21 cellular contexts compared by ENCODE assay signal in genomic region chr16:1946495-1947368, GRCh38. TPM values are rescaled to one million over a fixed set of nuclear protein-coding genes. Genes with fewer than 3 reads are reported as not detected.
DNase-seq lines count a peak whose midpoint lies in the region; ATAC-seq, FAIRE-seq and TF ChIP-seq lines count a peak whose summit lies in the region.
"Had no signal": no experiment of that assay in that cellular context is flagged by ENCODE, and none has a peak within 500 bp of the region (broad histone marks: within the 10 kb centered on the region; RNA-seq: fewer than 3 reads in every experiment).

No MANE protein-coding gene starts in this region.

- no peak for TF ChIP-seq RAD21 in K562 (CRISPR knock-in tag; conservative IDR thresholded peaks at IDR 0.05 in 1 of 2, IDR thresholded peaks at IDR 0.05 in 1 of 2)

- H3K4me1 ChIP-seq in heart right ventricle (peaks cover 9 to 33% (median 21%) of the 10 kb centered on the region in 9 donors), K562 (replicated peaks in 1 of 2; ENCODE audit: control insufficient read depth in 2 of 2, insufficient read depth in 2 of 2, low read length in 2 of 2) (peaks cover 22 to 65% of the 10 kb centered on the region in 2 experiments), lower lobe of right lung (peaks cover 9% of the 10 kb centered on the region)

- no peaks in the 10 kb centered on the region for H3K9me3 ChIP-seq in heart right ventricle
- no peaks in the 10 kb centered on the region for H3K9me3 ChIP-seq in K562 (replicated peaks; ENCODE audit: control insufficient read depth, insufficient read depth, low read depth, low read length)
- no peaks in the 10 kb centered on the region for H3K9me3 ChIP-seq in lower lobe of right lung

- peak overlapping the region in 1 of 2 experiments; percentile 48; a peak in 1 of 4 replicates for H3K9ac ChIP-seq in K562 (ENCODE audit: insufficient read depth in 1 of 2, low read depth in 2 of 2, low read length in 2 of 2)
- H3K9ac ChIP-seq: KMS-11 had no signal

- intact Hi-C loops in Right ventricle myocardium superior (cut with DNase I) (no loop called here), heart right ventricle (cut with DNase I) (no loop called here), K562 (cut with micrococcal nuclease) (no loop called here), lower lobe of right lung (cut with DNase I) (no loop called here)

- ATAC-seq in Right ventricle myocardium superior (ENCODE audit: poor library complexity) (no peak), heart right ventricle (no peak), K562 (no peak), lower lobe of right lung (no peak)

- BruUV-seq in K562 (replicated peaks; lab: Mats Ljungman, UMichigan): no TSS peak

- no peak overlapping the region for H3K4me2 ChIP-seq in K562 (ENCODE audit: insufficient read depth, low read length)
- H3K4me2 ChIP-seq: KMS-11 had no signal

- H3K27me3 ChIP-seq in heart right ventricle (no peaks in the 10 kb centered on the region), K562 (ENCODE audit: control insufficient read depth in 2 of 2, insufficient read depth in 2 of 2, low read length in 2 of 2) (no peaks in the 10 kb centered on the region), lower lobe of right lung (ENCODE audit: low read depth) (no peaks in the 10 kb centered on the region)

- WGBS in heart right ventricle, 2 donors: 79 to 84% methylated on average over 38 of the region's 38 CpGs
- whole genome bisulfite sequencing in K562 (ENCODE audit: insufficient coverage, low coverage, missing lambda C conversion rate): 83% methylated on average over 31 of the region's 38 CpGs

- peak overlapping the region in 2 of 10 donors; percentile 10 to 26 for H3K27ac ChIP-seq in heart right ventricle
- no peak overlapping the region for H3K27ac ChIP-seq in K562 (ENCODE audit: extremely low read depth, low read depth, low read length)
- no peak overlapping the region for H3K27ac ChIP-seq in lower lobe of right lung
- H3K27ac ChIP-seq: KMS-11 had no signal

- peaks cover 1% of the 10 kb centered on the region for H4K20me1 ChIP-seq in K562 (replicated peaks; ENCODE audit: control insufficient read depth, insufficient read depth, low read length)

- TF ChIP-seq POLR2A in K562 (conservative IDR thresholded peaks at IDR 0.05): no peak

- in situ Hi-C loops in K562 (cut with MboI): no loop called here

- H3K79me2 ChIP-seq in K562 (ENCODE audit: control insufficient read depth, insufficient read depth, low read length): peaks cover 11% of the 10 kb centered on the region

- CTCF ChIA-PET in K562 (lab: Yijun Ruan, JAX; ENCODE audit: low intra/inter-chr PET ratio): no interaction called here

- POLR2A ChIA-PET in K562 (lab: Yijun Ruan, JAX): interaction anchor here (0.5 to 2.9 kb wide), 6 partner anchors 14 to 1926 kb away, joined by 3 to 27 read pairs (median 4); partner anchors contain the start of genes RPS2 and TRAF7

- FAIRE-seq in K562 (lab: Jason Lieb, UNC): no peak
- FAIRE-seq: D721Med had no signal

- H2AFZ ChIP-seq in K562 (ENCODE audit: low read depth, low read length): no peak overlapping the region

- no peak for TF ChIP-seq EP300 in K562 (IDR thresholded peaks at IDR 0.05; ENCODE audit: low read length)

- peaks cover under 1% of the 10 kb centered on the region for H3K9me1 ChIP-seq in K562 (ENCODE audit: control insufficient read depth, insufficient read depth, low read length)

- DNase-seq in Right ventricle myocardium superior: peak; percentile 39
- no peak for DNase-seq in heart right ventricle
- no peak for DNase-seq in K562 (ENCODE audit: extremely low read depth in 1 of 4, low spot score in 3 of 4)
- peak; percentile 40 for DNase-seq in lower lobe of right lung
- DNase-seq in ureter (ENCODE audit: low spot score): peak; percentile 39
- DNase-seq in NAMALWA (ENCODE audit: low spot score): no peak
- no peak for DNase-seq in NK-92 (lab: John Stamatoyannopoulos, UW; ENCODE audit: unreplicated experiment)
- no peak for DNase-seq in effector CD4-positive, alpha-beta T cell
- DNase-seq: 8988T; CD4-positive, alpha-beta memory T cell; DMS79; NCI-H1092; NCI-H146; NCI-H2081 treated with DMSO at 0.1 percent for 48 hours; NCI-H524 had no signal

- TF ChIP-seq CTCF in heart right ventricle (IDR thresholded peaks at IDR 0.05) (no peak), K562 (IDR thresholded peaks at IDR 0.05 in 2 of 3, conservative IDR thresholded peaks at IDR 0.05 in 1 of 3; ENCODE audit: insufficient read depth in 2 of 3, low read depth in 1 of 3, low read length in 3 of 3) (no peak), lower lobe of right lung (IDR thresholded peaks at IDR 0.05) (no peak)

- H3K4me3 ChIP-seq in heart right ventricle (no peak overlapping the region), K562 (no peak overlapping the region), lower lobe of right lung (no peak overlapping the region)

- H3K36me3 ChIP-seq in heart right ventricle (peaks cover 0 to 3% (median 0%) of the 10 kb centered on the region in 9 donors), K562 (ENCODE audit: control insufficient read depth, insufficient read depth, low read length) (no peaks in the 10 kb centered on the region), lower lobe of right lung (no peaks in the 10 kb centered on the region)

RNA-seq across cellular contexts. Expression of gene MSRB1, which starts 3.7 kb away (rescaled TPM):
- total RNA-seq in Right ventricle myocardium superior (22.8 TPM), heart right ventricle (10 to 100 TPM; 24.6 to 53.7 (median 34.3) TPM), K562 (2014; rRNA removed) (21.3 and 24.6 TPM in 2 replicates), K562 (2014; rRNA removed; fragmentation: Illumina TruSeq; extraction: Trizol) (7.6 and 10.0 TPM in 2 replicates), K562 (2015; rRNA removed; fragmentation: Illumina TruSeq; extraction: Trizol) (22.6 and 25.7 TPM in 2 replicates), K562 (2021) (28.6 and 29.5 TPM in 2 replicates), lower lobe of right lung (35.1 TPM), ureter (27.2 TPM)
- polyA plus RNA-seq in heart right ventricle (10 to 100 TPM; 41.4 to 82.2 TPM), K562 (2011; rRNA removed) (33.7 and 38.5 TPM in 2 replicates), K562 (2014; fragmentation: Illumina TruSeq; extraction: Trizol) (30.7 and 32.4 TPM in 2 replicates), K562 (2014; fragmentation: Nextera tagmentation; extraction: Ambion mirVana) (10 to 100 TPM in 1 of 2 experiments, 1 to 10 TPM in 1; 5.4 to 15.3 TPM), K562 (2014; rRNA removed) (31.8 and 39.6 TPM in 2 replicates)
- 12.4 and 30.9 TPM in 2 replicates for total RNA-seq in K562 (2011; cell fraction: chromatin; rRNA removed; ENCODE audit: low replicate concordance)
- 33.7 and 34.3 TPM in 2 replicates for total RNA-seq in K562 (2011; cell fraction: nucleolus; rRNA removed)
- total RNA-seq in K562 (2011; cell fraction: nucleoplasm; rRNA removed): 21.2 and 21.5 TPM in 2 replicates
- 47.8 and 79.5 TPM in 2 replicates for polyA plus RNA-seq in K562 (2011; cell fraction: cytosol; rRNA removed)
- 23.0 and 23.2 TPM in 2 replicates for polyA plus RNA-seq in K562 (2011; cell fraction: nucleus; rRNA removed)
- 41.0 and 47.9 TPM in 2 replicates for polyA plus RNA-seq in K562 (2012)
- polyA minus RNA-seq in K562 (2011; rRNA and poly(A)+ RNA removed): 18.6 and 23.6 TPM in 2 replicates
- polyA minus RNA-seq in K562 (2011; cell fraction: cytosol; rRNA and poly(A)+ RNA removed): 15.5 and 22.4 TPM in 2 replicates
- polyA minus RNA-seq in K562 (2011; cell fraction: nucleus; rRNA and poly(A)+ RNA removed): 13.5 and 23.2 TPM in 2 replicates

RNA-seq across cellular contexts. Expression of gene RPL3L, which starts 7.8 kb away (rescaled TPM):
- total RNA-seq in Right ventricle myocardium superior (304 TPM), heart right ventricle (100 to 1,000 TPM; 173 to 282 (median 254) TPM), K562 (2014; rRNA removed) (0.33 TPM in 1 of 2 replicates, not detected in the other), K562 (2014; rRNA removed; fragmentation: Illumina TruSeq; extraction: Trizol) (0.58 and 0.64 TPM in 2 replicates), K562 (2015; rRNA removed; fragmentation: Illumina TruSeq; extraction: Trizol) (0.38 and 0.51 TPM in 2 replicates), K562 (2021) (0.58 and 0.86 TPM in 2 replicates), lower lobe of right lung (not detected), ureter (not detected)
- polyA plus RNA-seq in heart right ventricle (100 to 1,000 TPM; 124 to 164 TPM), K562 (2011; rRNA removed) (0.09 and 0.11 TPM in 2 replicates), K562 (2014; fragmentation: Illumina TruSeq; extraction: Trizol) (0.10 TPM in 1 of 2 replicates, not detected in the other), K562 (2014; fragmentation: Nextera tagmentation; extraction: Ambion mirVana) (under 1 TPM; 0.04 TPM), K562 (2014; rRNA removed) (0.08 TPM in 1 of 2 replicates, not detected in the other)
- 0.58 TPM in 1 of 2 replicates, not detected in the other for total RNA-seq in K562 (2011; cell fraction: chromatin; rRNA removed; ENCODE audit: low replicate concordance)
- total RNA-seq in K562 (2011; cell fraction: nucleolus; rRNA removed): 1.6 and 1.8 TPM in 2 replicates
- total RNA-seq in K562 (2011; cell fraction: nucleoplasm; rRNA removed): 1.4 TPM in 1 of 2 replicates, not detected in the other
- 0.03 TPM in 1 of 2 replicates, not detected in the other for polyA plus RNA-seq in K562 (2011; cell fraction: cytosol; rRNA removed)
- 0.64 and 0.84 TPM in 2 replicates for polyA plus RNA-seq in K562 (2011; cell fraction: nucleus; rRNA removed)
- 0.13 and 0.24 TPM in 2 replicates for polyA plus RNA-seq in K562 (2012)
- polyA minus RNA-seq in K562 (2011; rRNA and poly(A)+ RNA removed): 0.49 and 0.60 TPM in 2 replicates
- not detected in 2 replicates for polyA minus RNA-seq in K562 (2011; cell fraction: cytosol; rRNA and poly(A)+ RNA removed)
- polyA minus RNA-seq in K562 (2011; cell fraction: nucleus; rRNA and poly(A)+ RNA removed): 1.8 and 1.9 TPM in 2 replicates
- total RNA-seq: CD4-positive, alpha-beta memory T cell; MCF 10A; RPMI7951; SK-MEL-5 had no signal
- polyA plus RNA-seq: BJ; CD4-positive, alpha-beta memory T cell had no signal

RNA-seq across cellular contexts. Expression of gene NDUFB10, which starts 12.6 kb away (rescaled TPM):
- total RNA-seq in Right ventricle myocardium superior: 723 TPM
- 100 to 1,000 TPM; 375 to 755 (median 559) TPM for total RNA-seq in heart right ventricle
- 1,000 to 10,000 TPM in 1 of 2 donors, 100 to 1,000 TPM in 1; 824 to 1,046 TPM for polyA plus RNA-seq in heart right ventricle
- total RNA-seq in K562 (2011; cell fraction: chromatin; rRNA removed; ENCODE audit: low replicate concordance): 23.1 and 36.2 TPM in 2 replicates
- 30.7 and 34.7 TPM in 2 replicates for total RNA-seq in K562 (2011; cell fraction: nucleolus; rRNA removed)
- total RNA-seq in K562 (2011; cell fraction: nucleoplasm; rRNA removed): 29.8 and 36.9 TPM in 2 replicates
- total RNA-seq in K562 (2014; rRNA removed): 527 and 595 TPM in 2 replicates
- 134 and 149 TPM in 2 replicates for total RNA-seq in K562 (2014; rRNA removed; fragmentation: Illumina TruSeq; extraction: Trizol)
- 228 and 241 TPM in 2 replicates for total RNA-seq in K562 (2015; rRNA removed; fragmentation: Illumina TruSeq; extraction: Trizol)
- total RNA-seq in K562 (2021): 239 and 265 TPM in 2 replicates
- polyA plus RNA-seq in K562 (2011; rRNA removed): 69.3 and 98.6 TPM in 2 replicates
- 131 and 284 TPM in 2 replicates for polyA plus RNA-seq in K562 (2011; cell fraction: cytosol; rRNA removed)
- polyA plus RNA-seq in K562 (2011; cell fraction: nucleus; rRNA removed): 120 and 169 TPM in 2 replicates
- polyA plus RNA-seq in K562 (2012): 158 and 278 TPM in 2 replicates
- 161 and 217 TPM in 2 replicates for polyA plus RNA-seq in K562 (2014; fragmentation: Illumina TruSeq; extraction: Trizol)
- polyA plus RNA-seq in K562 (2014; fragmentation: Nextera tagmentation; extraction: Ambion mirVana): 100 to 1,000 TPM in 1 of 2 experiments, 10 to 100 TPM in 1; 81.5 to 101 TPM
- 294 and 372 TPM in 2 replicates for polyA plus RNA-seq in K562 (2014; rRNA removed)
- polyA minus RNA-seq in K562 (2011; rRNA and poly(A)+ RNA removed): 104 and 114 TPM in 2 replicates
- polyA minus RNA-seq in K562 (2011; cell fraction: cytosol; rRNA and poly(A)+ RNA removed): 172 and 191 TPM in 2 replicates
- 14.4 and 25.9 TPM in 2 replicates for polyA minus RNA-seq in K562 (2011; cell fraction: nucleus; rRNA and poly(A)+ RNA removed)
- total RNA-seq in lower lobe of right lung: 85.8 TPM
- total RNA-seq in ureter: 97.5 TPM

RNA-seq across cellular contexts. Expression of gene RPS2, which starts 17.9 kb away (rescaled TPM):
- total RNA-seq in Right ventricle myocardium superior (770 TPM), heart right ventricle (1,000 to 10,000 TPM in 3 of 10 donors, 100 to 1,000 TPM in 7; 691 to 1,555 (median 813) TPM), K562 (2014; rRNA removed) (4,179 and 5,605 TPM in 2 replicates), K562 (2014; rRNA removed; fragmentation: Illumina TruSeq; extraction: Trizol) (1,866 and 2,148 TPM in 2 replicates), K562 (2015; rRNA removed; fragmentation: Illumina TruSeq; extraction: Trizol) (3,793 and 3,917 TPM in 2 replicates), K562 (2021) (4,794 and 4,832 TPM in 2 replicates), lower lobe of right lung (1,721 TPM), ureter (2,737 TPM)
- polyA plus RNA-seq in heart right ventricle (1,000 to 10,000 TPM; 1,955 to 3,593 TPM), K562 (2011; rRNA removed) (4,170 and 6,521 TPM in 2 replicates), K562 (2014; fragmentation: Illumina TruSeq; extraction: Trizol) (3,709 and 6,295 TPM in 2 replicates), K562 (2014; fragmentation: Nextera tagmentation; extraction: Ambion mirVana) (1,000 to 10,000 TPM in 1 of 2 experiments, 100 to 1,000 TPM in 1; 834 to 1,305 TPM), K562 (2014; rRNA removed) (4,774 and 5,288 TPM in 2 replicates)
- 390 and 1,103 TPM in 2 replicates for total RNA-seq in K562 (2011; cell fraction: chromatin; rRNA removed; ENCODE audit: low replicate concordance)
- total RNA-seq in K562 (2011; cell fraction: nucleolus; rRNA removed): 1,659 and 1,855 TPM in 2 replicates
- total RNA-seq in K562 (2011; cell fraction: nucleoplasm; rRNA removed): 1,433 and 3,279 TPM in 2 replicates
- 12,880 and 20,303 TPM in 2 replicates for polyA plus RNA-seq in K562 (2011; cell fraction: cytosol; rRNA removed)
- 3,908 and 4,185 TPM in 2 replicates for polyA plus RNA-seq in K562 (2011; cell fraction: nucleus; rRNA removed)
- 4,897 and 8,104 TPM in 2 replicates for polyA plus RNA-seq in K562 (2012)
- 2,028 and 2,480 TPM in 2 replicates for polyA minus RNA-seq in K562 (2011; rRNA and poly(A)+ RNA removed)
- 3,586 and 4,552 TPM in 2 replicates for polyA minus RNA-seq in K562 (2011; cell fraction: cytosol; rRNA and poly(A)+ RNA removed)
- polyA minus RNA-seq in K562 (2011; cell fraction: nucleus; rRNA and poly(A)+ RNA removed): 605 and 1,049 TPM in 2 replicates

RNA-seq across cellular contexts. Expression of gene RNF151, which starts 19.9 kb away (rescaled TPM):
- not detected for total RNA-seq in Right ventricle myocardium superior
- total RNA-seq in heart right ventricle: not detected
- polyA plus RNA-seq in heart right ventricle: not detected
- 0.44 TPM in 1 of 2 replicates, not detected in the other for total RNA-seq in K562 (2011; cell fraction: chromatin; rRNA removed; ENCODE audit: low replicate concordance)
- 0.79 TPM in 1 of 2 replicates, not detected in the other for total RNA-seq in K562 (2011; cell fraction: nucleolus; rRNA removed)
- total RNA-seq in K562 (2011; cell fraction: nucleoplasm; rRNA removed): not detected in 2 replicates
- total RNA-seq in K562 (2014; rRNA removed): not detected in 2 replicates
- total RNA-seq in K562 (2014; rRNA removed; fragmentation: Illumina TruSeq; extraction: Trizol): not detected in 2 replicates
- not detected in 2 replicates for total RNA-seq in K562 (2015; rRNA removed; fragmentation: Illumina TruSeq; extraction: Trizol)
- not detected in 2 replicates for total RNA-seq in K562 (2021)
- not detected in 2 replicates for polyA plus RNA-seq in K562 (2011; rRNA removed)
- polyA plus RNA-seq in K562 (2011; cell fraction: cytosol; rRNA removed): 0.10 and 0.13 TPM in 2 replicates
- 0.21 TPM in 1 of 2 replicates, not detected in the other for polyA plus RNA-seq in K562 (2011; cell fraction: nucleus; rRNA removed)
- polyA plus RNA-seq in K562 (2012): not detected in 2 replicates
- polyA plus RNA-seq in K562 (2014; fragmentation: Illumina TruSeq; extraction: Trizol): not detected in 2 replicates
- not detected for polyA plus RNA-seq in K562 (2014; fragmentation: Nextera tagmentation; extraction: Ambion mirVana)
- polyA plus RNA-seq in K562 (2014; rRNA removed): not detected in 2 replicates
- not detected in 2 replicates for polyA minus RNA-seq in K562 (2011; rRNA and poly(A)+ RNA removed)
- not detected in 2 replicates for polyA minus RNA-seq in K562 (2011; cell fraction: cytosol; rRNA and poly(A)+ RNA removed)
- polyA minus RNA-seq in K562 (2011; cell fraction: nucleus; rRNA and poly(A)+ RNA removed): not detected in 2 replicates
- not detected for total RNA-seq in lower lobe of right lung
- not detected for total RNA-seq in ureter
- total RNA-seq: CD4-positive, alpha-beta memory T cell; MCF 10A; RPMI7951; SK-MEL-5 had no signal
- polyA plus RNA-seq: BJ; CD4-positive, alpha-beta memory T cell had no signal

Comparison
In these comparisons a context has a peak if more than half of its experiments do, and no peak if none do; other contexts are left out.
1. DNase-seq: peak in Right ventricle myocardium superior (single experiment), lower lobe of right lung (single experiment) and ureter (single experiment); none in heart right ventricle (0 of 2), K562 (0 of 4), NAMALWA (single experiment), NK-92 (single experiment) and effector CD4-positive, alpha-beta T cell (single experiment).
2. RNA of gene RPL3L, which starts 7.8 kb away (total RNA-seq): 304 TPM in Right ventricle myocardium superior (single experiment) and 173 to 282 TPM in heart right ventricle; 0.33 to 1.8 TPM in K562, not detected in ureter (single experiment) and not detected in lower lobe of right lung (single experiment); every median in the first group is over 10 times any median in the second.